In the genomic region with DNA sequence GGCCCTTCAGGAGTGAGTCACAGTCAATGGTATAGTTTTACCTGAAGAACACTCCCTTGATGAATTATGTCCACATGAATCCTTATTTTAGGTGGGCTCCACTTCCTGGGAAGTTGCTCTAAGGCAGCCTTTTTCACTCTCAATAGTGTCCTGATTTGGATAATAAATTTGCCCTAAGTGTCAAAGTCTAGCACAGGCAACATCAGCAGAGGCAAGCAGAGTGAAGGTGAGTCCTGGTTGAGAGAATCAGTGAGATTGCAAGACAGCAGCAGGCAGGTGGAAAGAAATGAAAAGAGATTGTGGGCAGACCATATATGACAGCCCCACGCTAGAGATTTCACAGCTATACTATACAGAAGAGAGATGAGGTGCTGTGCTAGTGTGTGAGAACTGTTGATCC, we compare ENCODE assay signal across 8 cellular contexts.
"Had no signal": no experiment of that assay in that cellular context is flagged by ENCODE, and none has a peak within 500 bp of the region (broad histone marks: within the 10 kb centered on the region; RNA-seq: fewer than 3 reads in every experiment).

No MANE protein-coding gene starts in this region.

- DNase-seq: H7, HFFc6, KBM-7 had no signal

- H2AFZ ChIP-seq: GM23338 had no signal

- H3K4me2 ChIP-seq: GM23338 had no signal

- FAIRE-seq: H1 had no signal

- H3K27ac ChIP-seq: HL-60 had no signal

- ATAC-seq: GM23338, HCT116 had no signal

- H3K4me3 ChIP-seq: GM23338, HAP-1 had no signal

- H3K36me3 ChIP-seq: HAP-1 had no signal
